Comparison of ENCODE assay signal across 1 cellular context in genomic region chr15:59131456-59131855, GRCh38.
TF ChIP-seq lines count a peak whose summit lies in the region.

No MANE protein-coding gene starts in this region.

TF ChIP-seq in WTC11, 78 proteins besides CTCF, POLR2A, EP300 and RAD21 (continued from another document):
- TF ChIP-seq MLX (CRISPR knock-in tag; IDR thresholded peaks at IDR 0.05) (no peak), ZNF232 (CRISPR knock-in tag; IDR thresholded peaks at IDR 0.05) (no peak), ZNF423 (CRISPR knock-in tag; IDR thresholded peaks at IDR 0.05) (no peak), ELF4 (CRISPR knock-in tag; IDR thresholded peaks at IDR 0.05; ENCODE audit: low read depth) (no peak), OVOL2 (CRISPR knock-in tag; IDR thresholded peaks at IDR 0.05; ENCODE audit: borderline replicate concordance) (no peak), ATF1 (CRISPR knock-in tag; IDR thresholded peaks at IDR 0.05) (no peak)
- TF ChIP-seq, protein P1, sequence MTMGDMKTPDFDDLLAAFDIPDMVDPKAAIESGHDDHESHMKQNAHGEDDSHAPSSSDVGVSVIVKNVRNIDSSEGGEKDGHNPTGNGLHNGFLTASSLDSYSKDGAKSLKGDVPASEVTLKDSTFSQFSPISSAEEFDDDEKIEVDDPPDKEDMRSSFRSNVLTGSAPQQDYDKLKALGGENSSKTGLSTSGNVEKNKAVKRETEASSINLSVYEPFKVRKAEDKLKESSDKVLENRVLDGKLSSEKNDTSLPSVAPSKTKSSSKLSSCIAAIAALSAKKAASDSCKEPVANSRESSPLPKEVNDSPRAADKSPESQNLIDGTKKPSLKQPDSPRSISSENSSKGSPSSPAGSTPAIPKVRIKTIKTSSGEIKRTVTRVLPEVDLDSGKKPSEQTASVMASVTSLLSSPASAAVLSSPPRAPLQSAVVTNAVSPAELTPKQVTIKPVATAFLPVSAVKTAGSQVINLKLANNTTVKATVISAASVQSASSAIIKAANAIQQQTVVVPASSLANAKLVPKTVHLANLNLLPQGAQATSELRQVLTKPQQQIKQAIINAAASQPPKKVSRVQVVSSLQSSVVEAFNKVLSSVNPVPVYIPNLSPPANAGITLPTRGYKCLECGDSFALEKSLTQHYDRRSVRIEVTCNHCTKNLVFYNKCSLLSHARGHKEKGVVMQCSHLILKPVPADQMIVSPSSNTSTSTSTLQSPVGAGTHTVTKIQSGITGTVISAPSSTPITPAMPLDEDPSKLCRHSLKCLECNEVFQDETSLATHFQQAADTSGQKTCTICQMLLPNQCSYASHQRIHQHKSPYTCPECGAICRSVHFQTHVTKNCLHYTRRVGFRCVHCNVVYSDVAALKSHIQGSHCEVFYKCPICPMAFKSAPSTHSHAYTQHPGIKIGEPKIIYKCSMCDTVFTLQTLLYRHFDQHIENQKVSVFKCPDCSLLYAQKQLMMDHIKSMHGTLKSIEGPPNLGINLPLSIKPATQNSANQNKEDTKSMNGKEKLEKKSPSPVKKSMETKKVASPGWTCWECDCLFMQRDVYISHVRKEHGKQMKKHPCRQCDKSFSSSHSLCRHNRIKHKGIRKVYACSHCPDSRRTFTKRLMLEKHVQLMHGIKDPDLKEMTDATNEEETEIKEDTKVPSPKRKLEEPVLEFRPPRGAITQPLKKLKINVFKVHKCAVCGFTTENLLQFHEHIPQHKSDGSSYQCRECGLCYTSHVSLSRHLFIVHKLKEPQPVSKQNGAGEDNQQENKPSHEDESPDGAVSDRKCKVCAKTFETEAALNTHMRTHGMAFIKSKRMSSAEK (CRISPR knock-in tag; IDR thresholded peaks at IDR 0.05; ENCODE audit: borderline replicate concordance) = no peak
